ENCODE assay signal across 1 cellular context in the genomic region with DNA sequence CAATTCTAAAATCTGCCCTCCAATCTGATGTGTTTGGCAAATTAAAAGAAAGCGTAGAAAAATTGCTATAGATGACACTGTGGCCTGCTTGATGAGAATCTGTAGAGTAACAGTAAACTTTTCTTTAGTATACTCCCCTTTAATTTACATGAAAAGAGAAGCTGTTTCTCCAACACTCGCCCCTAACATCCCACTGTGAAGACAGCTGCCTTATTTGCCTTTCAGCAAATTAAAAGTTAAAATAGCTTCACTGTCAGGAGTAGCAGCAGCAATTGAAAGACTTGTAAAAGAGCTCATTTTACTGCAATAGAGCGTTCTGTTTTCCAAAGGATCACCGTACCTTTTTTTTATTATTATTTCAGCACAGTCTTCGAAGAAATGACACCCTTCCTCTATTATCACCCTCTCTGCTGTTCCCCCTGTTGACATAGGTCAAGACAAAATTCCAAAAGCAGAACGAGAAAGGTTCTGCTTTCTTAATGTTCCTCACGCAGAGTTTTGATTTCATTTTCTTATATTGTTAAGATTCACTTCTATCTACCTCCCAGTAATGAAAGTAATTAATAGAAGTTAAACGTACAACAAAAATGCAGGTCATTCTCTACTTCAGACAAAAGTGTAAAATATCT.
TF ChIP-seq lines count a peak whose summit lies in the region.

No MANE protein-coding gene starts in this region.

TF ChIP-seq in SK-N-SH treated with all-trans-retinoic acid at 6 μM for 48 hours, 23 proteins besides CTCF, POLR2A, EP300 and RAD21 (continued from another document):
- TF ChIP-seq, protein P1, sequence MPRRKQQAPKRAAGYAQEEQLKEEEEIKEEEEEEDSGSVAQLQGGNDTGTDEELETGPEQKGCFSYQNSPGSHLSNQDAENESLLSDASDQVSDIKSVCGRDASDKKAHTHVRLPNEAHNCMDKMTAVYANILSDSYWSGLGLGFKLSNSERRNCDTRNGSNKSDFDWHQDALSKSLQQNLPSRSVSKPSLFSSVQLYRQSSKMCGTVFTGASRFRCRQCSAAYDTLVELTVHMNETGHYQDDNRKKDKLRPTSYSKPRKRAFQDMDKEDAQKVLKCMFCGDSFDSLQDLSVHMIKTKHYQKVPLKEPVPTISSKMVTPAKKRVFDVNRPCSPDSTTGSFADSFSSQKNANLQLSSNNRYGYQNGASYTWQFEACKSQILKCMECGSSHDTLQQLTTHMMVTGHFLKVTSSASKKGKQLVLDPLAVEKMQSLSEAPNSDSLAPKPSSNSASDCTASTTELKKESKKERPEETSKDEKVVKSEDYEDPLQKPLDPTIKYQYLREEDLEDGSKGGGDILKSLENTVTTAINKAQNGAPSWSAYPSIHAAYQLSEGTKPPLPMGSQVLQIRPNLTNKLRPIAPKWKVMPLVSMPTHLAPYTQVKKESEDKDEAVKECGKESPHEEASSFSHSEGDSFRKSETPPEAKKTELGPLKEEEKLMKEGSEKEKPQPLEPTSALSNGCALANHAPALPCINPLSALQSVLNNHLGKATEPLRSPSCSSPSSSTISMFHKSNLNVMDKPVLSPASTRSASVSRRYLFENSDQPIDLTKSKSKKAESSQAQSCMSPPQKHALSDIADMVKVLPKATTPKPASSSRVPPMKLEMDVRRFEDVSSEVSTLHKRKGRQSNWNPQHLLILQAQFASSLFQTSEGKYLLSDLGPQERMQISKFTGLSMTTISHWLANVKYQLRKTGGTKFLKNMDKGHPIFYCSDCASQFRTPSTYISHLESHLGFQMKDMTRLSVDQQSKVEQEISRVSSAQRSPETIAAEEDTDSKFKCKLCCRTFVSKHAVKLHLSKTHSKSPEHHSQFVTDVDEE (CRISPR knock-in tag; IDR thresholded peaks at IDR 0.05) = no peak
- TF ChIP-seq SNAI2 (CRISPR knock-in tag; IDR thresholded peaks at IDR 0.05) = no peak
- TF ChIP-seq ZFP30 (CRISPR knock-in tag; IDR thresholded peaks at IDR 0.05) = no peak
- TF ChIP-seq, protein P2, sequence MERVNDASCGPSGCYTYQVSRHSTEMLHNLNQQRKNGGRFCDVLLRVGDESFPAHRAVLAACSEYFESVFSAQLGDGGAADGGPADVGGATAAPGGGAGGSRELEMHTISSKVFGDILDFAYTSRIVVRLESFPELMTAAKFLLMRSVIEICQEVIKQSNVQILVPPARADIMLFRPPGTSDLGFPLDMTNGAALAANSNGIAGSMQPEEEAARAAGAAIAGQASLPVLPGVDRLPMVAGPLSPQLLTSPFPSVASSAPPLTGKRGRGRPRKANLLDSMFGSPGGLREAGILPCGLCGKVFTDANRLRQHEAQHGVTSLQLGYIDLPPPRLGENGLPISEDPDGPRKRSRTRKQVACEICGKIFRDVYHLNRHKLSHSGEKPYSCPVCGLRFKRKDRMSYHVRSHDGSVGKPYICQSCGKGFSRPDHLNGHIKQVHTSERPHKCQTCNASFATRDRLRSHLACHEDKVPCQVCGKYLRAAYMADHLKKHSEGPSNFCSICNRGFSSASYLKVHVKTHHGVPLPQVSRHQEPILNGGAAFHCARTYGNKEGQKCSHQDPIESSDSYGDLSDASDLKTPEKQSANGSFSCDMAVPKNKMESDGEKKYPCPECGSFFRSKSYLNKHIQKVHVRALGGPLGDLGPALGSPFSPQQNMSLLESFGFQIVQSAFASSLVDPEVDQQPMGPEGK (CRISPR knock-in tag; IDR thresholded peaks at IDR 0.05; ENCODE audit: borderline replicate concordance) = no peak
- TF ChIP-seq OSR1 (CRISPR knock-in tag; IDR thresholded peaks at IDR 0.05) = no peak
- no peak for TF ChIP-seq ZNF565 (CRISPR knock-in tag; conservative IDR thresholded peaks at IDR 0.05; ENCODE audit: low read depth)
- no peak for TF ChIP-seq ZFP3 (CRISPR knock-in tag; IDR thresholded peaks at IDR 0.05)
- TF ChIP-seq, protein P3, sequence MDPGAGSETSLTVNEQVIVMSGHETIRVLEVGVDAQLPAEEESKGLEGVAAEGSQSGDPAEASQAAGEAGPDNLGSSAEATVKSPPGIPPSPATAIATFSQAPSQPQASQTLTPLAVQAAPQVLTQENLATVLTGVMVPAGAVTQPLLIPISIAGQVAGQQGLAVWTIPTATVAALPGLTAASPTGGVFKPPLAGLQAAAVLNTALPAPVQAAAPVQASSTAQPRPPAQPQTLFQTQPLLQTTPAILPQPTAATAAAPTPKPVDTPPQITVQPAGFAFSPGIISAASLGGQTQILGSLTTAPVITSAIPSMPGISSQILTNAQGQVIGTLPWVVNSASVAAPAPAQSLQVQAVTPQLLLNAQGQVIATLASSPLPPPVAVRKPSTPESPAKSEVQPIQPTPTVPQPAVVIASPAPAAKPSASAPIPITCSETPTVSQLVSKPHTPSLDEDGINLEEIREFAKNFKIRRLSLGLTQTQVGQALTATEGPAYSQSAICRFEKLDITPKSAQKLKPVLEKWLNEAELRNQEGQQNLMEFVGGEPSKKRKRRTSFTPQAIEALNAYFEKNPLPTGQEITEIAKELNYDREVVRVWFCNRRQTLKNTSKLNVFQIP (CRISPR knock-in tag; IDR thresholded peaks at IDR 0.05; ENCODE audit: borderline replicate concordance, low read depth) = no peak
